28 cellular contexts compared by ENCODE assay signal in the genomic region with DNA sequence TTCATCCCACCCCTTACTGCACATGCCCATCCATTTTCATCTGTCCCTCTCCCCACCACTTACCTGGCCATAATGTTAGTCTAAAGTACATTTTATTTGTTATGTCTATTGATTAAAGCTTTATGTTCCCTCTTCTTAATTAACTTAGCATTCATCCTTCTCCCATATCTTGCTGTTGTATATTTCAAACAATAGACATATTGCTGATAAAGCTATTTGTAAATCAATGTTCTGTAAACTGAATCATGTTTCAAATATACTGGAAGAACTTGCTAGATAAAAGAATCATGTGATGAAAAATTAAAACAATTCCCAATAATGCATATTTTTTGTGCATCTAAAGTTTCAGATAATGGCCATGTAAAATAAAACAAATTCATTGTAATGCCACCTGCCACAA.
"Had no signal": no experiment of that assay in that cellular context is flagged by ENCODE, and none has a peak within 500 bp of the region (broad histone marks: within the 10 kb centered on the region; RNA-seq: fewer than 3 reads in every experiment).

No MANE protein-coding gene starts in this region.

- H3K79me2 ChIP-seq: parathyroid adenoma had no signal

- H3K36me3 ChIP-seq: neural progenitor cell, ovary, spleen, suprapubic skin, tibial nerve, upper lobe of left lung, vagina had no signal

- DNase-seq: naive thymus-derived CD8-positive, alpha-beta T cell; occipital lobe; ovary; psoas muscle; right cardiac atrium; spleen; stimulated activated CD4-positive, alpha-beta T cell treated with anti-CD3 and anti-CD28 coated beads, Interleukin-12 subunit alpha, Interleukin-12 subunit beta, amount 100 ng/mL, for 4 hours; stimulated activated CD4-positive, alpha-beta T cell treated with anti-CD3 and anti-CD28 coated beads, Interleukin-1b, Interleukin-23, amount 100 ng/mL, for 48 hours; stimulated activated CD4-positive, alpha-beta T cell treated with anti-CD3 and anti-CD28 coated beads, Interleukin-4, amount 100 ng/mL, for 1 hour; stimulated activated CD4-positive, alpha-beta T cell treated with anti-CD3 and anti-CD28 coated beads, Interleukin-4, amount 100 ng/mL, for 4 hours; stimulated activated CD8-positive, alpha-beta memory T cell treated with anti-CD3 and anti-CD28 coated beads, Interleukin-4, amount 100 ng/mL, for 48 hours; stimulated activated naive CD4-positive, alpha-beta T cell; stimulated activated naive CD8-positive, alpha-beta T cell treated with anti-CD3 and anti-CD28 coated beads, Interleukin-15, amount 100 ng/mL, for 72 hours; stimulated activated naive CD8-positive, alpha-beta T cell treated with anti-CD3 and anti-CD28 coated beads, Interleukin-15, Interleukin-2, amounts not matched to agents 100 U/mL and 50 U/mL, for 24 hours; substantia nigra; testis; trophoblast cell; upper lobe of left lung had no signal

- H3K4me2 ChIP-seq: neural progenitor cell, smooth muscle cell had no signal

- H3K27ac ChIP-seq: neural progenitor cell, ovary, parathyroid adenoma, psoas muscle, skin epidermis, spleen, suprapubic skin, testis, tibial nerve, upper lobe of left lung, vagina had no signal

- H2AFZ ChIP-seq: neural progenitor cell, parathyroid adenoma had no signal

- H3K27me3 ChIP-seq: neural progenitor cell, ovary, testis, tibial nerve, upper lobe of left lung, vagina had no signal

- FAIRE-seq: urothelium cell line had no signal

- H3K4me1 ChIP-seq: neural progenitor cell, parathyroid adenoma, psoas muscle, spleen, suprapubic skin, testis, tibial nerve, upper lobe of left lung, vagina had no signal

- H3K9me3 ChIP-seq: ovary, psoas muscle, spleen, suprapubic skin, testis, tibial nerve, upper lobe of left lung, vagina had no signal

- H3K4me3 ChIP-seq: neural progenitor cell, ovary, psoas muscle, skin epidermis, smooth muscle cell, spleen, suprapubic skin, testis, tibial nerve, upper lobe of left lung, vagina had no signal

- ATAC-seq: naive thymus-derived CD8-positive, alpha-beta T cell; natural killer cell treated with Interleukin-12 subunit alpha and Interleukin-12 subunit beta and Interleukin-15 and Interleukin-18, amount 100 ng/mL, for 72 hours; psoas muscle; right cardiac atrium; stimulated activated memory B cell treated with anti-CD40 and anti-IgM and Interleukin-4, amounts not matched to agents 10 μg/mL and 1 μg/mL and 100 μg/mL, for 72 hours; stimulated activated naive CD8-positive, alpha-beta T cell treated with anti-CD3 and anti-CD28 coated beads, Interleukin-15, amount 100 ng/mL, for 72 hours; stimulated activated naive CD8-positive, alpha-beta T cell treated with anti-CD3 and anti-CD28 coated beads, Interleukin-15, Interleukin-2, amounts not matched to agents 100 U/mL and 50 U/mL, for 24 hours had no signal

- H3K9ac ChIP-seq: neural progenitor cell, parathyroid adenoma had no signal
